ENCODE assay signal across 29 cellular contexts in the genomic region with DNA sequence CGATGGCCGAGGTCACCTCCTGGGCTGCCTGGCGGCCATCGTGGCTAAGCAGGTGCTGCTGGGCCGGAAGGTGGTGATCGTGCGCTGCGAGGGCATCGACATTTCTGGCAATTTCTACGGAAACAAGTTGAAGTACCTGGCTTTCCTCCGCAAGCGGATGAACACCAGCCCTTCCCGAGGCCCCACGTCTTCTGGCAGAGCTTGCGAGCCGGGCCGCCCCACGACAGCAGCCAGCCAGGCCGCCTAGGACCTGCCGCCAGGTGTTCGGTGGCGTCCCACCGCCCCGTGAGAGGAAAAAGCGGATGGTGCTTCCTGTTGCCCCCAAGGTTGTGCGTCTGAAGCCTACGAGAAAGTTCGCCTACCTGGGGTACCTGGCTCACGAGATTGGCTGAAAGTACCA.
"Had no signal": no experiment of that assay in that cellular context is flagged by ENCODE, and none has a peak within 500 bp of the region (broad histone marks: within the 10 kb centered on the region; RNA-seq: fewer than 3 reads in every experiment).

No MANE protein-coding gene starts in this region.

- H3K9me3 Mint-ChIP-seq: stimulated activated effector memory CD8-positive, alpha-beta T cell treated with anti-CD3 and anti-CD28 coated beads, Interleukin-12 subunit alpha, Interleukin-12 subunit beta, amount 100 ng/mL, for 72 hours; stimulated activated memory B cell treated with anti-CD40 and anti-IgM and Interleukin-4, amounts not matched to agents 10 μg/mL and 1 μg/mL and 100 μg/mL, for 72 hours; stimulated activated naive B cell treated with anti-CD40 and anti-IgM and Interleukin-4, amounts not matched to agents 10 μg/mL and 1 μg/mL and 100 μg/mL, for 72 hours; stimulated activated naive CD8-positive, alpha-beta T cell treated with anti-CD3 and anti-CD28 coated beads, Interleukin-15, amount 100 ng/mL, for 72 hours; stimulated activated naive CD8-positive, alpha-beta T cell treated with anti-CD3 and anti-CD28 coated beads, Interleukin-15, Interleukin-2, amounts not matched to agents 100 ng/mL and 50 ng/mL, for 24 hours; type B pancreatic cell had no signal

- H3K36me3 Mint-ChIP-seq: stimulated activated effector memory CD8-positive, alpha-beta T cell treated with anti-CD3 and anti-CD28 coated beads, Interleukin-12 subunit alpha, Interleukin-12 subunit beta, amount 100 ng/mL, for 72 hours; stimulated activated memory B cell treated with anti-CD40 and anti-IgM and Interleukin-4, amounts not matched to agents 10 μg/mL and 1 μg/mL and 100 μg/mL, for 72 hours; stimulated activated naive B cell treated with anti-CD40 and anti-IgM and Interleukin-4, amounts not matched to agents 10 μg/mL and 1 μg/mL and 100 μg/mL, for 72 hours; type B pancreatic cell had no signal

- H3K27ac ChIP-seq: stomach, suprapubic skin, testis, thoracic aorta, thyroid gland, tibial artery, tibial nerve, transverse colon, upper lobe of left lung, upper lobe of right lung, uterus, vagina had no signal

- H3K27me3 ChIP-seq: suprapubic skin, testis, thyroid gland, transverse colon, upper lobe of left lung, upper lobe of right lung, uterus, vagina had no signal

- FAIRE-seq: urothelium cell line had no signal

- H3K4me3 ChIP-seq: stomach, suprapubic skin, thoracic aorta, thyroid gland, tibial artery, tibial nerve, transverse colon, upper lobe of left lung, upper lobe of right lung, uterus, vagina had no signal

- H3K9me3 ChIP-seq: stomach, suprapubic skin, testis, thoracic aorta, thyroid gland, tibial artery, tibial nerve, transverse colon, upper lobe of left lung, upper lobe of right lung, uterus, vagina had no signal

- H3K4me1 ChIP-seq: stomach, suprapubic skin, testis, thyroid gland, tibial artery, tibial nerve, transverse colon, upper lobe of left lung, upper lobe of right lung, uterus, vagina had no signal

- ATAC-seq: stimulated activated effector memory CD8-positive, alpha-beta T cell treated with anti-CD3 and anti-CD28 coated beads, Interleukin-12 subunit alpha, Interleukin-12 subunit beta, amount 100 ng/mL, for 72 hours; stimulated activated memory B cell treated with anti-CD40 and anti-IgM and Interleukin-4, amounts not matched to agents 10 μg/mL and 1 μg/mL and 100 μg/mL, for 72 hours; stimulated activated naive B cell treated with anti-CD40 and anti-IgM and Interleukin-4, amounts not matched to agents 10 μg/mL and 1 μg/mL and 100 μg/mL, for 72 hours; stimulated activated naive CD8-positive, alpha-beta T cell treated with anti-CD3 and anti-CD28 coated beads, Interleukin-15, amount 100 ng/mL, for 72 hours; stimulated activated naive CD8-positive, alpha-beta T cell treated with anti-CD3 and anti-CD28 coated beads, Interleukin-15, Interleukin-2, amounts not matched to agents 100 U/mL and 50 U/mL, for 24 hours; upper lobe of right lung had no signal

- H3K36me3 ChIP-seq: stomach, suprapubic skin, thoracic aorta, thyroid gland, tibial artery, tibial nerve, transverse colon, upper lobe of left lung, upper lobe of right lung, uterus, vagina had no signal

- H3K27ac Mint-ChIP-seq: stimulated activated effector memory CD8-positive, alpha-beta T cell treated with anti-CD3 and anti-CD28 coated beads, Interleukin-12 subunit alpha, Interleukin-12 subunit beta, amount 100 ng/mL, for 72 hours; stimulated activated memory B cell treated with anti-CD40 and anti-IgM and Interleukin-4, amounts not matched to agents 10 μg/mL and 1 μg/mL and 100 μg/mL, for 72 hours; stimulated activated naive B cell treated with anti-CD40 and anti-IgM and Interleukin-4, amounts not matched to agents 10 μg/mL and 1 μg/mL and 100 μg/mL, for 72 hours; stimulated activated naive CD8-positive, alpha-beta T cell treated with anti-CD3 and anti-CD28 coated beads, Interleukin-15, Interleukin-2, amounts not matched to agents 100 ng/mL and 50 ng/mL, for 24 hours; type B pancreatic cell had no signal

- H3K4me3 Mint-ChIP-seq: stimulated activated effector memory CD8-positive, alpha-beta T cell treated with anti-CD3 and anti-CD28 coated beads, Interleukin-12 subunit alpha, Interleukin-12 subunit beta, amount 100 ng/mL, for 72 hours; stimulated activated memory B cell treated with anti-CD40 and anti-IgM and Interleukin-4, amounts not matched to agents 10 μg/mL and 1 μg/mL and 100 μg/mL, for 72 hours; stimulated activated naive B cell treated with anti-CD40 and anti-IgM and Interleukin-4, amounts not matched to agents 10 μg/mL and 1 μg/mL and 100 μg/mL, for 72 hours; stimulated activated naive CD8-positive, alpha-beta T cell treated with anti-CD3 and anti-CD28 coated beads, Interleukin-15, amount 100 ng/mL, for 72 hours; stimulated activated naive CD8-positive, alpha-beta T cell treated with anti-CD3 and anti-CD28 coated beads, Interleukin-15, Interleukin-2, amounts not matched to agents 100 ng/mL and 50 ng/mL, for 24 hours; type B pancreatic cell had no signal

- DNase-seq: stimulated activated CD4-positive, alpha-beta T cell treated with anti-CD3 and anti-CD28 coated beads, Interleukin-2, amount 100 ng/mL, for 48 hours; stimulated activated CD4-positive, alpha-beta T cell treated with anti-CD3 and anti-CD28 coated beads, Interleukin-4, amount 100 ng/mL, for 1 hour; stimulated activated CD4-positive, alpha-beta T cell treated with anti-CD3 and anti-CD28 coated beads, Interleukin-4, amount 100 ng/mL, for 24 hours; stimulated activated CD4-positive, alpha-beta T cell treated with anti-CD3 and anti-CD28 coated beads, Interleukin-4, amount 100 ng/mL, for 4 hours; stimulated activated CD8-positive, alpha-beta memory T cell treated with anti-CD3 and anti-CD28 coated beads, Interleukin-4, amount 100 ng/mL, for 48 hours; stimulated activated naive B cell treated with anti-CD40 and anti-IgM and Interleukin-4, amounts not matched to agents 10 μg/mL and 1 μg/mL and 100 μg/mL, for 72 hours; stimulated activated naive CD4-positive, alpha-beta T cell; stimulated activated naive CD4-positive, alpha-beta T cell treated with Interleukin-2 at 50 U/mL for 16 hours; stimulated activated naive CD8-positive, alpha-beta T cell treated with anti-CD3 and anti-CD28 coated beads, Interleukin-15, amount 100 ng/mL, for 72 hours; stimulated activated naive CD8-positive, alpha-beta T cell treated with anti-CD3 and anti-CD28 coated beads, Interleukin-15, Interleukin-2, amounts not matched to agents 100 U/mL and 50 U/mL, for 24 hours; stomach; substantia nigra; testis; thyroid gland; tibial artery; transverse colon; trophoblast cell; upper lobe of right lung; uterus had no signal

- H3K27me3 Mint-ChIP-seq: stimulated activated memory B cell treated with anti-CD40 and anti-IgM and Interleukin-4, amounts not matched to agents 10 μg/mL and 1 μg/mL and 100 μg/mL, for 72 hours; stimulated activated naive CD8-positive, alpha-beta T cell treated with anti-CD3 and anti-CD28 coated beads, Interleukin-15, amount 100 ng/mL, for 72 hours had no signal

- H3K4me1 Mint-ChIP-seq: stimulated activated effector memory CD8-positive, alpha-beta T cell treated with anti-CD3 and anti-CD28 coated beads, Interleukin-12 subunit alpha, Interleukin-12 subunit beta, amount 100 ng/mL, for 72 hours; stimulated activated memory B cell treated with anti-CD40 and anti-IgM and Interleukin-4, amounts not matched to agents 10 μg/mL and 1 μg/mL and 100 μg/mL, for 72 hours; stimulated activated naive B cell treated with anti-CD40 and anti-IgM and Interleukin-4, amounts not matched to agents 10 μg/mL and 1 μg/mL and 100 μg/mL, for 72 hours; stimulated activated naive CD8-positive, alpha-beta T cell treated with anti-CD3 and anti-CD28 coated beads, Interleukin-15, amount 100 ng/mL, for 72 hours had no signal
